ENCODE assay signal across 16 cellular contexts in the genomic region with DNA sequence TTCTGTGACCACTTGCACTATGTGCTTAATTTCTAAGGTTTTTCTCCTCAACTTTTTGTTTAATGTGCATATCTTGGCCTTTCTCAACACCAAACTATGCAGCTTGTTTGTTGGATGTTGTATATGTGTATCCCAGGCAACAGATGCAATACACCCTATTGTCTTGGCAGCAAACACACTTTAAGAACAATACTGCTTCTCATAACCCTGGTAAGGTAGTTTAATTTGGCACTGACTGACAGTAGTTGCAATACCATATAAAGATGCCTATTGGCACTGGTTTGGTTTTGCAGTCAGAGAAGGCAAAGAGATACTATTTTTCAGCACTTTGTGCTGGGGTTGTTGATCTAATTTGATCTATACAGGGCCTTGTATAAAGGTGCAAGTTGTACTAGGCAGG.
DNase-seq lines count a peak whose midpoint lies in the region; ATAC-seq and TF ChIP-seq lines count a peak whose summit lies in the region.
"Had no signal": no experiment of that assay in that cellular context is flagged by ENCODE, and none has a peak within 500 bp of the region (broad histone marks: within the 10 kb centered on the region; RNA-seq: fewer than 3 reads in every experiment).

No MANE protein-coding gene starts in this region.

- POLR2A ChIA-PET in Panc1 (lab: Charles Lee): interaction anchor here (0.5 kb wide), 1 partner anchor 1627 kb away, joined by 4 read pairs; no protein-coding TSS in a partner anchor

- H3K27ac ChIP-seq in left ventricle myocardium inferior (replicated peaks) (no peak overlapping the region), Panc1 (ENCODE audit: low read length) (no peak overlapping the region)
- H3K27ac ChIP-seq: KMS-11, uterus had no signal

- no TSS peak for BruUV-seq in Panc1 (replicated peaks; lab: Mats Ljungman, UMichigan)

- CTCF ChIA-PET in Panc1 (lab: Charles Lee): no interaction called here

- H3K4me3 ChIP-seq in left ventricle myocardium inferior: no peak overlapping the region
- H3K4me3 ChIP-seq in Panc1 (ENCODE audit: low read depth in 2 of 2, low read length in 2 of 2): no peak overlapping the region
- H3K4me3 ChIP-seq: gastroesophageal sphincter, uterus had no signal

- H3K9me3 ChIP-seq in left ventricle myocardium inferior (replicated peaks) (no peaks in the 10 kb centered on the region), Panc1 (ENCODE audit: control insufficient read depth, insufficient read depth, low read depth, low read length) (no peaks in the 10 kb centered on the region)
- H3K9me3 ChIP-seq: gastroesophageal sphincter, uterus had no signal

- in situ Hi-C loops in Panc1 (cut with HindIII; ENCODE audit: low pct_unique_long_range_greater_than_20kb, low sequenced_read_pairs): no loop called here

- H3K36me3 ChIP-seq in left ventricle myocardium inferior (no peaks in the 10 kb centered on the region), Panc1 (ENCODE audit: control insufficient read depth, insufficient read depth, low read length) (no peaks in the 10 kb centered on the region)
- H3K36me3 ChIP-seq: gastroesophageal sphincter, uterus had no signal

- H3K27me3 ChIP-seq in left ventricle myocardium inferior (ENCODE audit: low read depth) (no peaks in the 10 kb centered on the region), Panc1 (ENCODE audit: control insufficient read depth, insufficient read depth, low read length) (no peaks in the 10 kb centered on the region)
- H3K27me3 ChIP-seq: gastroesophageal sphincter, uterus had no signal

- DNase-seq in Right ventricle myocardium superior (no peak), left ventricle myocardium inferior (no peak), Panc1 (ENCODE audit: low read depth, low spot score) (no peak), stromal cell of bone marrow (ENCODE audit: low read depth) (peak; percentile 35), putamen (ENCODE audit: low spot score) (no peak)
- no peak for DNase-seq in activated naive CD4-positive, alpha-beta T cell (lab: John Stamatoyannopoulos, UW)
- DNase-seq: activated CD8-positive, alpha-beta memory T cell treated with anti-CD3 and anti-CD28 coated beads for 24 hours; activated gamma-delta T cell treated with Interleukin-2 at 50 U/mL for 16 hours; DND-41; posterior cingulate gyrus; stimulated activated CD4-positive, alpha-beta T cell treated with anti-CD3 and anti-CD28 coated beads, Interleukin-2, amount 100 ng/mL, for 24 hours; uterus had no signal

- intact Hi-C loops in Right ventricle myocardium superior (cut with DNase I): no loop called here
- intact Hi-C loops in left ventricle myocardium inferior (cut with micrococcal nuclease): no loop called here
- intact Hi-C loops in Panc1 (cut with micrococcal nuclease; ENCODE audit: unreplicated experiment): no loop called here

- ATAC-seq in Right ventricle myocardium superior (ENCODE audit: poor library complexity) (peak; percentile 41), Panc1 (peak; percentile 60), esophagus mucosa (peak; percentile 68), GM18867 (IDR thresholded peaks at IDR 0.05; ENCODE audit: unreplicated experiment) (no peak)
- ATAC-seq: gastroesophageal sphincter had no signal

- TF ChIP-seq CTCF in left ventricle myocardium inferior (IDR thresholded peaks at IDR 0.05; ENCODE audit: borderline replicate concordance): no peak
- TF ChIP-seq CTCF in Panc1 (IDR thresholded peaks at IDR 0.05): no peak

- peaks cover 7% of the 10 kb centered on the region for H3K4me1 ChIP-seq in left ventricle myocardium inferior
- no peaks in the 10 kb centered on the region; the same call in 1 of the 2 replicates for H3K4me1 ChIP-seq in Panc1 (ENCODE audit: control insufficient read depth, insufficient read depth, low read length)
- H3K4me1 ChIP-seq: uterus had no signal
